21 cellular contexts compared by ENCODE assay signal in the genomic region with DNA sequence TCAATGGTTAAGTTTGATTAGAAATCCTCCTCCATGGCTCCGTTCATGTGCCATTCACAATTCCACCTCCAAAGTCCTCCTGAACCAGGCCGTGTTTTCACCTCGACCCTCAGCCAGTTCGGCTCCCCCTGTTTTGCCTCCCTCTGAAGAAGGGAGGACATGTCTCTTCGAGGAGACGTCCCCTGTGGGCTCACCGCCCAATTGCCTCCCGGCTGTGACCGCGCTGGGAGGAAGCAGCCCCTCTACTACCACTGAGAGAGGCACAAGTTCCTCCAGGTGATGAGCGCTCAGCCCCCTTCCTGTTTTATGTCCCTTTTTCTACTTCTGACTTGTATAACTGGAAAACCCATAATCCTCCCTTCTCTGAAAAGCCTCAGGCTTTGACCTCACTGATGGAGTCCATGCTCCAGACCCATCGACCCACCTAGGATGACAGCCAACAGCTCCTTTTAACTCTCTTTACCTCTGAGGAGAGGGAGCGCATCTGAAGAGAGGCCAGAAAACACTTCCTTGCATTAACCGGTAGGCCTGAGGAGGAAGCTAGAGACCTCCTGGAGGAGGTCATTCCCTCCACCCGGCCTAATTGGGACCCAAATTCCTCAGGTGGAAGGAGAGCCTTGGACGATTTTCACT. TPM values are rescaled to one million over a fixed set of nuclear protein-coding genes. Genes with fewer than 3 reads are reported as not detected.
DNase-seq lines count a peak whose midpoint lies in the region; ATAC-seq and TF ChIP-seq lines count a peak whose summit lies in the region.
"Had no signal": no experiment of that assay in that cellular context is flagged by ENCODE, and none has a peak within 500 bp of the region (broad histone marks: within the 10 kb centered on the region; RNA-seq: fewer than 3 reads in every experiment).

No MANE protein-coding gene starts in this region.

- H3K4me3 ChIP-seq in heart left ventricle (no peak overlapping the region), neural progenitor cell (no peak overlapping the region), uterus (no peak overlapping the region)
- H3K4me3 ChIP-seq: BLaER1, MG63, pancreas, upper lobe of right lung had no signal

- H3K36me3 Mint-ChIP-seq in glutamatergic neuron (ENCODE audit: unreplicated experiment) (no peaks in the 10 kb centered on the region), neural progenitor cell (peaks cover 10% of the 10 kb centered on the region)

- peaks cover 3% of the 10 kb centered on the region for H3F3A ChIP-seq in neural progenitor cell (ENCODE audit: low read depth)

- intact Hi-C loops in heart left ventricle (cut with DNase I) (loop anchor here in 1 of 10 donors (10.0 kb wide), 1 partner anchor 73 kb away; no protein-coding TSS in a partner anchor), cardiac septum (cut with DNase I) (no loop called here), uterus (cut with DNase I; ENCODE audit: low total_unique reads) (no loop called here)

- DNase-seq in heart left ventricle (no peak), cardiac septum (ENCODE audit: low spot score) (no peak), glutamatergic neuron (no peak), neural progenitor cell (ENCODE audit: low spot score) (no peak), uterus (peak in 1 of 2 donors; percentile 32), NCI-H524 (lab: John Stamatoyannopoulos, UW) (no peak), omental fat pad (ENCODE audit: low spot score) (no peak)
- no peak for DNase-seq in stimulated activated CD4-positive, alpha-beta T cell treated with anti-CD3 and anti-CD28 coated beads, Interleukin-1b, Interleukin-23, amount 100 ng/mL, for 48 hours
- DNase-seq: activated CD4-positive, CD25-positive, alpha-beta regulatory T cell treated with anti-CD3 and anti-CD28 coated beads, Interleukin-2, amount 50 U/mL, for 72 hours; activated naive CD4-positive, alpha-beta T cell treated with anti-CD3 and anti-CD28 coated beads, Interleukin-2, amount 50 U/mL, for 16 hours; activated T-cell treated with anti-CD3 and anti-CD28 coated beads, Interleukin-2, amount 50 U/mL, for 4 hours; MG63; NCI-H1436; NCI-H526; stimulated activated CD4-positive, alpha-beta T cell treated with anti-CD3 and anti-CD28 coated beads, Interleukin-2, amount 100 ng/mL, for 48 hours; stimulated activated naive CD8-positive, alpha-beta T cell treated with anti-CD3 and anti-CD28 coated beads, Interleukin-15, Interleukin-2, amounts not matched to agents 100 U/mL and 50 U/mL, for 24 hours; upper lobe of right lung had no signal

- H3K4me3 Mint-ChIP-seq in glutamatergic neuron (ENCODE audit: unreplicated experiment) (peak overlapping the region; percentile 61), neural progenitor cell (no peak overlapping the region)
- H3K4me3 Mint-ChIP-seq: activated T-cell treated with anti-CD3 and anti-CD28 coated beads, Interleukin-2, amount 50 U/mL, for 4 hours had no signal

- peak overlapping the region; percentile 56 to 95 (median 83) for H3K27ac ChIP-seq in heart left ventricle
- H3K27ac ChIP-seq in neural progenitor cell = no peak overlapping the region
- H3K27ac ChIP-seq in uterus = peak overlapping the region; percentile 82 to 98
- H3K27ac ChIP-seq: BLaER1, pancreas, upper lobe of right lung had no signal

- H3K27ac Mint-ChIP-seq in glutamatergic neuron (ENCODE audit: unreplicated experiment) (no peak overlapping the region), neural progenitor cell (no peak overlapping the region)
- H3K27ac Mint-ChIP-seq: IgD-negative memory B cell had no signal

- H3K4me1 Mint-ChIP-seq in glutamatergic neuron (ENCODE audit: low read depth, unreplicated experiment) (peaks cover 20% of the 10 kb centered on the region), neural progenitor cell (peaks cover 17% of the 10 kb centered on the region)

- H3K36me3 ChIP-seq in heart left ventricle = peaks cover 0 to 3% (median 0%) of the 10 kb centered on the region in 9 donors
- no peaks in the 10 kb centered on the region for H3K36me3 ChIP-seq in neural progenitor cell
- H3K36me3 ChIP-seq in uterus = no peaks in the 10 kb centered on the region
- H3K36me3 ChIP-seq: pancreas, upper lobe of right lung had no signal

- TF ChIP-seq CTCF in heart left ventricle (IDR thresholded peaks at IDR 0.05) = no peak
- TF ChIP-seq CTCF in glutamatergic neuron (IDR thresholded peaks at IDR 0.05; ENCODE audit: partially characterized antibody, unreplicated experiment) = no peak
- TF ChIP-seq CTCF in neural progenitor cell (IDR thresholded peaks at IDR 0.05) = no peak
- TF ChIP-seq CTCF in uterus (IDR thresholded peaks at IDR 0.05) = no peak
- no peak for TF ChIP-seq CTCF in omental fat pad (IDR thresholded peaks at IDR 0.05)

- H3K9me3 ChIP-seq in heart left ventricle = no peaks in the 10 kb centered on the region
- H3K9me3 ChIP-seq in neural progenitor cell (ENCODE audit: low read depth) = no peaks in the 10 kb centered on the region
- no peaks in the 10 kb centered on the region for H3K9me3 ChIP-seq in uterus
- H3K9me3 ChIP-seq: BLaER1, MG63, pancreas, upper lobe of right lung had no signal

- no peak for TF ChIP-seq POLR2A in heart left ventricle (IDR thresholded peaks at IDR 0.05)
- TF ChIP-seq POLR2A in uterus (IDR thresholded peaks at IDR 0.05) = no peak

- no peak overlapping the region for H3K9ac ChIP-seq in neural progenitor cell
- H3K9ac ChIP-seq: BLaER1 had no signal

- peaks cover under 1% of the 10 kb centered on the region for H3K9me3 Mint-ChIP-seq in glutamatergic neuron (ENCODE audit: unreplicated experiment)
- no peaks in the 10 kb centered on the region for H3K9me3 Mint-ChIP-seq in neural progenitor cell
- H3K9me3 Mint-ChIP-seq: IgD-negative memory B cell had no signal

- H3K79me2 ChIP-seq in neural progenitor cell (ENCODE audit: low read depth) = no peaks in the 10 kb centered on the region

- peaks cover 2% of the 10 kb centered on the region for H3K27me3 Mint-ChIP-seq in glutamatergic neuron (ENCODE audit: unreplicated experiment)
- peaks cover 2% of the 10 kb centered on the region for H3K27me3 Mint-ChIP-seq in neural progenitor cell (ENCODE audit: insufficient read depth, low read depth)
- H3K27me3 Mint-ChIP-seq: IgD-negative memory B cell had no signal

- H3K4me1 ChIP-seq in heart left ventricle (peaks cover 0 to 44% (median 20%) of the 10 kb centered on the region in 12 donors), neural progenitor cell (peaks cover 9% of the 10 kb centered on the region), uterus (peaks cover 15 to 17% of the 10 kb centered on the region in 2 donors)
- H3K4me1 ChIP-seq: BLaER1, pancreas had no signal

- H3K27me3 ChIP-seq in heart left ventricle (no peaks in the 10 kb centered on the region), neural progenitor cell (no peaks in the 10 kb centered on the region), uterus (no peaks in the 10 kb centered on the region)
- H3K27me3 ChIP-seq: BLaER1, MG63, pancreas, upper lobe of right lung had no signal

- H2AFZ ChIP-seq in neural progenitor cell (replicated peaks) = no peak overlapping the region

- peak overlapping the region; percentile 45 for H3K4me2 ChIP-seq in neural progenitor cell
- H3K4me2 ChIP-seq: BLaER1 had no signal

- no peaks in the 10 kb centered on the region for H4K20me1 ChIP-seq in neural progenitor cell (ENCODE audit: low read depth)
- H4K20me1 ChIP-seq: BLaER1 had no signal

- ATAC-seq in heart left ventricle = no peak
- ATAC-seq in omental fat pad (ENCODE audit: low FRiP score) = no peak
- ATAC-seq: activated T-cell treated with anti-CD3 and anti-CD28 coated beads, Interleukin-2, amount 50 U/mL, for 4 hours; esophagus mucosa; pancreas; stimulated activated naive CD8-positive, alpha-beta T cell treated with anti-CD3 and anti-CD28 coated beads, Interleukin-15, Interleukin-2, amounts not matched to agents 100 U/mL and 50 U/mL, for 24 hours; upper lobe of right lung had no signal

- WGBS in heart left ventricle, 4 donors = 75 to 82% (median 81%) methylated on average over 15 to 16 of the region's 16 CpGs

RNA-seq across cellular contexts. Expression of a gene that starts 4.7 kb away (rescaled TPM):
- total RNA-seq in heart left ventricle (10 to 100 TPM in 2 of 9 donors, 1 to 10 TPM in 7; 6.2 to 12.4 (median 8.7) TPM), cardiac septum (6.2 TPM), glutamatergic neuron (ENCODE audit: unreplicated experiment) (8.8 TPM), neural progenitor cell (ENCODE audit: low replicate concordance) (19.0 and 21.3 TPM in 2 replicates), uterus (10 to 100 TPM in 2 of 4 donors, 1 to 10 TPM in 2; 4.1 to 20.4 (median 10.7) TPM), omental fat pad (1 to 10 TPM; 4.1 to 8.7 (median 6.7) TPM)
- polyA plus RNA-seq in heart left ventricle = 1 to 10 TPM; 3.2 to 4.6 TPM
